4 cellular contexts compared by ENCODE assay signal in genomic region chr2:192384191-192384590, GRCh38.
DNase-seq lines count a peak whose midpoint lies in the region; ATAC-seq, FAIRE-seq and TF ChIP-seq lines count a peak whose summit lies in the region.
"Not testable (repeated sequence)": the region's sequence is repeated elsewhere in the genome, so short reads cannot be mapped to it uniquely, and the experiment has no call there.

No MANE protein-coding gene starts in this region.

- H3K27me3 Mint-ChIP-seq in T-helper 1 cell treated with Interleukin-12 subunit alpha and Interleukin-12 subunit beta and Interleukin-4 antibody, amounts not matched to agents 30 μg/mL and 1 μg/mL, for 36 hours (ENCODE audit: low read depth) = not testable (repeated sequence)

- not testable (repeated sequence) for H3K36me3 ChIP-seq in HEK293 (ENCODE audit: control insufficient read depth in 2 of 2, insufficient read depth in 1 of 2, low read length in 2 of 2); HepG2 (replicated peaks in 1 of 2; ENCODE audit: control insufficient read depth in 1 of 2, insufficient read depth in 2 of 2, low read length in 2 of 2); small intestine (ENCODE audit: control insufficient read depth in 2 of 2, insufficient read depth in 2 of 2, low read length in 2 of 2)

- TF ChIP-seq CTCF in HEK293 (tag by site-specific recombination; IDR thresholded peaks at IDR 0.05); HepG2 (CRISPR knock-in tag; IDR thresholded peaks at IDR 0.05): not testable (repeated sequence)

- H2AFZ ChIP-seq in HepG2 (ENCODE audit: low read length) = not testable (repeated sequence)

- not testable (repeated sequence) for H3K9ac ChIP-seq in HepG2 (ENCODE audit: insufficient read depth, low read depth, low read length)

- not testable (repeated sequence) for H3K79me2 ChIP-seq in HepG2 (ENCODE audit: insufficient read depth, low read length)

- BruUV-seq in HepG2 (replicated peaks; lab: Mats Ljungman, UMichigan) = not testable (repeated sequence)

- not testable (repeated sequence) for TF ChIP-seq EP300 in HepG2 (IDR thresholded peaks at IDR 0.05; ENCODE audit: low read depth in 2 of 2, low read length in 2 of 2); HepG2 (CRISPR knock-in tag; IDR thresholded peaks at IDR 0.05; ENCODE audit: borderline replicate concordance)

- 0% methylated on average over 1 of the region's 1 CpG for WGBS in HepG2 (ENCODE audit: low lambda C conversion rate)
- WGBS in small intestine, 3 donors = 65 to 90% (median 82%) methylated on average over 1 of the region's 1 CpG

- not testable (repeated sequence) for FAIRE-seq in HepG2 (lab: Jason Lieb, UNC)
- FAIRE-seq in small intestine (lab: Jason Lieb, UNC) = peak; percentile 59

- TF ChIP-seq RAD21 in HepG2 (CRISPR knock-in tag; IDR thresholded peaks at IDR 0.05) = not testable (repeated sequence)

- H3K36me3 Mint-ChIP-seq in T-helper 1 cell treated with Interleukin-12 subunit alpha and Interleukin-12 subunit beta and Interleukin-4 antibody, amounts not matched to agents 30 μg/mL and 1 μg/mL, for 36 hours (ENCODE audit: low read depth) = not testable (repeated sequence)

- POLR2A ChIA-PET in HEK293 (lab: Yijun Ruan, JAX); HepG2 (lab: Yijun Ruan, JAX): not testable (repeated sequence)

- in situ Hi-C loops in HepG2 (cut with HindIII; ENCODE audit: extremely low pct_ligation_motif_present, low pct_unique_long_range_greater_than_20kb) = not testable (repeated sequence)

- not testable (repeated sequence) for DNase-seq in HepG2 (ENCODE audit: low spot score); small intestine

- H3K27me3 ChIP-seq in HepG2 (ENCODE audit: control insufficient read depth in 1 of 2, insufficient read depth in 2 of 2, low read length in 2 of 2); small intestine (ENCODE audit: control insufficient read depth in 2 of 2, insufficient read depth in 2 of 2, low read length in 2 of 2): not testable (repeated sequence)

- H3K9me3 ChIP-seq in HEK293 (ENCODE audit: control insufficient read depth, insufficient read depth, low read depth, low read length); HepG2 (ENCODE audit: low read length); small intestine (ENCODE audit: control insufficient read depth, low read depth): not testable (repeated sequence)

- not testable (repeated sequence) for TF ChIP-seq POLR2A in HepG2 (IDR thresholded peaks at IDR 0.05; ENCODE audit: insufficient read depth in 1 of 2, low read depth in 2 of 2, low read length in 2 of 2)

- not testable (repeated sequence) for H3K4me1 Mint-ChIP-seq in T-helper 1 cell treated with Interleukin-12 subunit alpha and Interleukin-12 subunit beta and Interleukin-4 antibody, amounts not matched to agents 30 μg/mL and 1 μg/mL, for 36 hours (ENCODE audit: low read depth)

- peak overlapping the region; percentile 20 for H3K27ac Mint-ChIP-seq in T-helper 1 cell treated with Interleukin-12 subunit alpha and Interleukin-12 subunit beta and Interleukin-4 antibody, amounts not matched to agents 30 μg/mL and 1 μg/mL, for 36 hours

- not testable (repeated sequence) for H3K4me3 Mint-ChIP-seq in T-helper 1 cell treated with Interleukin-12 subunit alpha and Interleukin-12 subunit beta and Interleukin-4 antibody, amounts not matched to agents 30 μg/mL and 1 μg/mL, for 36 hours

- not testable (repeated sequence) for H4K20me1 ChIP-seq in HepG2 (ENCODE audit: insufficient read depth, low read length)

- H3K27ac ChIP-seq in HEK293 (ENCODE audit: extremely low read depth, low read depth, low read length); HepG2 (ENCODE audit: extremely low read length, insufficient read depth, low read length); small intestine (ENCODE audit: low read depth in 1 of 2, low read length in 1 of 2): not testable (repeated sequence)

- H3K4me3 ChIP-seq in HEK293 (ENCODE audit: low read depth, low read length); HepG2 (replicated peaks in 1 of 3; ENCODE audit: insufficient read depth in 1 of 3, low read depth in 2 of 3, low read length in 3 of 3); small intestine (ENCODE audit: low read depth in 1 of 2, low read length in 2 of 2): not testable (repeated sequence)

- not testable (repeated sequence) for H3K4me1 ChIP-seq in HEK293 (ENCODE audit: control insufficient read depth, insufficient read depth, low read length); HepG2 (ENCODE audit: insufficient read depth, low read length); small intestine (ENCODE audit: control insufficient read depth in 2 of 2, insufficient read depth in 1 of 2, low read depth in 1 of 2, low read length in 1 of 2)

- not testable (repeated sequence) for H3K4me2 ChIP-seq in HepG2 (ENCODE audit: low read depth, low read length)

- not testable (repeated sequence) for ATAC-seq in HepG2

- intact Hi-C loops in HepG2 (cut with micrococcal nuclease; ENCODE audit: unreplicated experiment) = not testable (repeated sequence)

- CTCF ChIA-PET in HEK293 (lab: Yijun Ruan, JAX); HepG2 (lab: Yijun Ruan, JAX; ENCODE audit: low intra/inter-chr PET ratio, low total read pairs): not testable (repeated sequence)

- not testable (repeated sequence) for H3K9me3 Mint-ChIP-seq in T-helper 1 cell treated with Interleukin-12 subunit alpha and Interleukin-12 subunit beta and Interleukin-4 antibody, amounts not matched to agents 30 μg/mL and 1 μg/mL, for 36 hours

TF ChIP-seq in HEK293, 187 proteins besides CTCF, POLR2A, EP300 and RAD21:
- TF ChIP-seq ZNF146 (tag by site-specific recombination; IDR thresholded peaks at IDR 0.05) = 0 out of 2 replicates have a peak, but pooled peaks have one; percentile 30
TF ChIP-seq in HEK293: peak in this region for 1; not testable (repeated sequence) for 186.

TF ChIP-seq in HepG2, 621 proteins besides CTCF, POLR2A, EP300 and RAD21:
- TF ChIP-seq, protein P1, sequence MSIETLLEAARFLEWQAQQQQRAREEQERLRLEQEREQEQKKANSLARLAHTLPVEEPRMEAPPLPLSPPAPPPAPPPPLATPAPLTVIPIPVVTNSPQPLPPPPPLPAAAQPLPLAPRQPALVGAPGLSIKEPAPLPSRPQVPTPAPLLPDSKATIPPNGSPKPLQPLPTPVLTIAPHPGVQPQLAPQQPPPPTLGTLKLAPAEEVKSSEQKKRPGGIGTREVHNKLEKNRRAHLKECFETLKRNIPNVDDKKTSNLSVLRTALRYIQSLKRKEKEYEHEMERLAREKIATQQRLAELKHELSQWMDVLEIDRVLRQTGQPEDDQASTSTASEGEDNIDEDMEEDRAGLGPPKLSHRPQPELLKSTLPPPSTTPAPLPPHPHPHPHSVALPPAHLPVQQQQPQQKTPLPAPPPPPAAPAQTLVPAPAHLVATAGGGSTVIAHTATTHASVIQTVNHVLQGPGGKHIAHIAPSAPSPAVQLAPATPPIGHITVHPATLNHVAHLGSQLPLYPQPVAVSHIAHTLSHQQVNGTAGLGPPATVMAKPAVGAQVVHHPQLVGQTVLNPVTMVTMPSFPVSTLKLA (IDR thresholded peaks at IDR 0.05) = peak; percentile 93
